15 cellular contexts compared by ENCODE assay signal in the genomic region with DNA sequence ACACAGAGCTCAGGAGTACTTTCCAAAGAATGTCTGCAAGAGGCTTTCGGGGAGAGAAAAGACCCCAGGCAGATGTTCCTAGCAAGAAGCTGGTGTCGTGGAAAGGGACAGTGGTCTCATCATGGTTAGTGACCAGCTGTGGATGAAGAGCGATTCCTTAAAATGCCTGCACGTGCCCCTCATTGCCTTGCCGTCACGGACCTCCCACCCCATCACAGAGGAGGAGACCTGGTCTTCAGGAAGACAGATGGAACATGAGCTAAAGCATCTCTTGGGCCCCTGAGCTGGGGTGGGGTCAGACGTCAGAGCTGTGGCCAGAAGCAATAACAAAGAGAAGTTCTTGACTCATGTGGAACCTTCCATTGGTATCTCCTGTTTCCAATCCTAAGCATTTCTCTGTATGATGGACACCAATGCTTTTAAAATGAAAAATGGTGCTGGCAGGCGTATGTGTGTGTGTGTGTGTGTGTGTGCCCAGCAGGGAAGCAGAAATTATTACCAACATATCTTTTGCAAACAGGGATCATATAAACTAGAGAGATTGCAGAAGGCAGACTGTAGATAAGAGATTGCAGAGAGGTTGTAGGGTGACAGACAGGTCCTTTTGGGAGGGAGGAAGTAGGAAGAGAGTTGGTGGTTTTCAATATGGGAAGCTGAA. TPM values are rescaled to one million over a fixed set of nuclear protein-coding genes. Genes with fewer than 3 reads are reported as not detected.
DNase-seq lines count a peak whose midpoint lies in the region; ATAC-seq and TF ChIP-seq lines count a peak whose summit lies in the region.
"Had no signal": no experiment of that assay in that cellular context is flagged by ENCODE, and none has a peak within 500 bp of the region (broad histone marks: within the 10 kb centered on the region; RNA-seq: fewer than 3 reads in every experiment).

No MANE protein-coding gene starts in this region.

- H3K9me3 Mint-ChIP-seq in activated B cell treated with CpG ODN at 0.5 μM for 24 hours: peaks cover 6% of the 10 kb centered on the region
- H3K9me3 Mint-ChIP-seq in effector memory CD8-positive, alpha-beta T cell: peaks cover 13 to 35% of the 10 kb centered on the region in 2 donors

- peaks cover 82% of the 10 kb centered on the region for H3K4me1 Mint-ChIP-seq in activated B cell treated with CpG ODN at 0.5 μM for 24 hours
- peaks cover 74 to 85% of the 10 kb centered on the region in 2 donors for H3K4me1 Mint-ChIP-seq in effector memory CD8-positive, alpha-beta T cell (ENCODE audit: low read depth in 2 of 2)

- no peak for ATAC-seq in activated B cell treated with CpG ODN at 0.5 μM for 24 hours (ENCODE audit: low read depth)
- no peak for ATAC-seq in effector memory CD8-positive, alpha-beta T cell (replicated peaks)
- no peak for ATAC-seq in HG03354 (IDR thresholded peaks at IDR 0.05; ENCODE audit: poor library complexity, severe bottlenecking, unreplicated experiment)
- ATAC-seq in HG03108 (IDR thresholded peaks at IDR 0.05; ENCODE audit: unreplicated experiment): no peak

- peaks cover 80% of the 10 kb centered on the region for H3K36me3 Mint-ChIP-seq in activated B cell treated with CpG ODN at 0.5 μM for 24 hours (ENCODE audit: low read depth)
- H3K36me3 Mint-ChIP-seq in effector memory CD8-positive, alpha-beta T cell (ENCODE audit: insufficient read depth): peaks cover 71% of the 10 kb centered on the region
- H3K36me3 Mint-ChIP-seq: mesothelial cell of epicardium had no signal

- TF ChIP-seq CTCF in activated B cell treated with CpG ODN at 0.5 μM for 24 hours (IDR thresholded peaks at IDR 0.05): no peak

- H3K4me3 ChIP-seq in BLaER1: no peak overlapping the region
- H3K4me3 ChIP-seq: dorsolateral prefrontal cortex had no signal

- peak; percentile 44 for DNase-seq in ELR (ENCODE audit: low read depth)
- peak; percentile 14 for DNase-seq in activated B cell treated with CpG ODN at 0.5 μM for 24 hours
- peak in 1 of 3 experiments; percentile 5 for DNase-seq in effector memory CD8-positive, alpha-beta T cell
- no peak for DNase-seq in NCI-H2107 treated with DMSO at 0.1 percent for 48 hours (lab: John Stamatoyannopoulos, UW; ENCODE audit: unreplicated experiment)
- no peak for DNase-seq in amygdala (lab: John Stamatoyannopoulos, UW)
- DNase-seq: activated CD4-positive, alpha-beta T cell treated with anti-CD3 and anti-CD28 coated beads, Interleukin-2, amount 50 U/mL, for 1 hour; BE2C; NCI-H1694 treated with DMSO at 0.1 percent for 48 hours; SIG-M5 had no signal

- no peaks in the 10 kb centered on the region for H3K27me3 ChIP-seq in BLaER1
- H3K27me3 ChIP-seq: BE2C had no signal

- POLR2A ChIA-PET in activated B cell treated with CpG ODN at 0.5 μM for 24 hours (lab: Charles Lee): no interaction called here

- peak overlapping the region; percentile 61 for H3K27ac Mint-ChIP-seq in activated B cell treated with CpG ODN at 0.5 μM for 24 hours
- peak overlapping the region; percentile 96 to 98 for H3K27ac Mint-ChIP-seq in effector memory CD8-positive, alpha-beta T cell
- H3K27ac Mint-ChIP-seq: mesothelial cell of epicardium, progenitor cell of endocrine pancreas had no signal

- no peaks in the 10 kb centered on the region for H3K27me3 Mint-ChIP-seq in activated B cell treated with CpG ODN at 0.5 μM for 24 hours
- H3K27me3 Mint-ChIP-seq in effector memory CD8-positive, alpha-beta T cell: no peaks in the 10 kb centered on the region

- peak overlapping the region; percentile 46; the same call in 1 of the 2 replicates for H3K27ac ChIP-seq in BLaER1
- H3K27ac ChIP-seq: dorsolateral prefrontal cortex had no signal

- H3K4me3 Mint-ChIP-seq in activated B cell treated with CpG ODN at 0.5 μM for 24 hours: peak overlapping the region; percentile 35
- H3K4me3 Mint-ChIP-seq in effector memory CD8-positive, alpha-beta T cell: peak overlapping the region; percentile 35 to 39
- H3K4me3 Mint-ChIP-seq: mesothelial cell of epicardium had no signal

- H3K9ac ChIP-seq in BLaER1: no peak overlapping the region

- intact Hi-C loops in activated B cell treated with CpG ODN at 0.5 μM for 24 hours (cut with micrococcal nuclease): no loop called here

- H3K9me3 ChIP-seq in BLaER1: peaks cover 19% of the 10 kb centered on the region; the same call in 1 of the 2 replicates
- H3K9me3 ChIP-seq: BE2C had no signal

- H3K4me1 ChIP-seq in BLaER1: peaks cover 43% of the 10 kb centered on the region
- H3K4me1 ChIP-seq: BE2C had no signal

- H4K20me1 ChIP-seq in BLaER1: peaks cover 54% of the 10 kb centered on the region

- H3K36me3 ChIP-seq in BLaER1: peaks cover 70% of the 10 kb centered on the region
- H3K36me3 ChIP-seq: BE2C had no signal

- CTCF ChIA-PET in activated B cell treated with CpG ODN at 0.5 μM for 24 hours (lab: Charles Lee): no interaction called here

- peak overlapping the region; percentile 23; the same call in 1 of the 2 replicates for H3K4me2 ChIP-seq in BLaER1

RNA-seq across cellular contexts. Expression of a gene that starts 25.2 kb away (rescaled TPM):
- 49.2 and 52.1 TPM in 2 replicates for total RNA-seq in activated B cell treated with CpG ODN at 0.5 μM for 24 hours

RNA-seq across cellular contexts. Expression of a gene that starts 59.1 kb away (rescaled TPM):
- total RNA-seq in activated B cell treated with CpG ODN at 0.5 μM for 24 hours: 315 and 332 TPM in 2 replicates
- total RNA-seq: mesothelial cell of epicardium, progenitor cell of endocrine pancreas had no signal

Comparison
In these comparisons a context has a peak if more than half of its experiments do, and no peak if none do; other contexts are left out.
1. DNase-seq: peak in ELR (single experiment) and activated B cell treated with CpG ODN at 0.5 μM for 24 hours (single experiment); none in NCI-H2107 treated with DMSO at 0.1 percent for 48 hours (single experiment) and amygdala (0 of 56).